14 cellular contexts compared by ENCODE assay signal in genomic region chr5:84494453-84494852, GRCh38.
DNase-seq lines count a peak whose midpoint lies in the region; TF ChIP-seq lines count a peak whose summit lies in the region.
"Had no signal": no experiment of that assay in that cellular context is flagged by ENCODE, and none has a peak within 500 bp of the region (broad histone marks: within the 10 kb centered on the region; RNA-seq: fewer than 3 reads in every experiment).

No MANE protein-coding gene starts in this region.

- H3K27ac ChIP-seq in dorsolateral prefrontal cortex = no peak overlapping the region

- no peaks in the 10 kb centered on the region for H3K36me3 ChIP-seq in kidney epithelial cell (ENCODE audit: control insufficient read depth, insufficient read depth, low read length)

- DNase-seq in AG08395 (ENCODE audit: low spot score) (peak; percentile 45), HS-5 (ENCODE audit: low read depth) (peak; percentile 65), astrocyte of the hippocampus (ENCODE audit: low read depth, low spot score) (peak; percentile 88), kidney epithelial cell (ENCODE audit: low read depth) (peak; percentile 82), NCI-H2029 treated with DMSO at 0.1 percent for 48 hours (lab: John Stamatoyannopoulos, UW) (no peak), DMS153 (lab: John Stamatoyannopoulos, UW) (no peak), putamen (ENCODE audit: low spot score) (no peak), dorsolateral prefrontal cortex (no peak)
- DNase-seq: activated naive CD4-positive, alpha-beta T cell treated with anti-CD3 and anti-CD28 coated beads for 36 hours; AML-193; DMS53; erythroblast; MV-4-11 had no signal

- TF ChIP-seq CTCF in kidney epithelial cell (IDR thresholded peaks at IDR 0.05; ENCODE audit: insufficient read depth, low read length, poor library complexity, severe bottlenecking) = no peak
- TF ChIP-seq CTCF in dorsolateral prefrontal cortex (IDR thresholded peaks at IDR 0.05 in 54 of 56, conservative IDR thresholded peaks at IDR 0.05 in 2 of 56; ENCODE audit: low read depth in 1 of 56, partially characterized antibody in 56 of 56) = no peak

- H3K27me3 ChIP-seq in kidney epithelial cell (ENCODE audit: control insufficient read depth, insufficient read depth, low read length) (no peaks in the 10 kb centered on the region), dorsolateral prefrontal cortex (no peaks in the 10 kb centered on the region)

- intact Hi-C loops in dorsolateral prefrontal cortex (cut with DNase I) = no loop called here

- H3K4me3 ChIP-seq in kidney epithelial cell (ENCODE audit: low read depth, low read length) = no peak overlapping the region
- H3K4me3 ChIP-seq in dorsolateral prefrontal cortex = no peak overlapping the region
- H3K4me3 ChIP-seq: GM12878 had no signal

Comparison
In these comparisons a context has a peak if more than half of its experiments do, and no peak if none do; other contexts are left out.
1. DNase-seq: peak in AG08395 (single experiment), HS-5 (single experiment), astrocyte of the hippocampus (single experiment) and kidney epithelial cell (single experiment); none in NCI-H2029 treated with DMSO at 0.1 percent for 48 hours (single experiment), DMS153 (single experiment), putamen (single experiment) and dorsolateral prefrontal cortex (0 of 10).